1 cellular context compared by ENCODE assay signal in the genomic region with DNA sequence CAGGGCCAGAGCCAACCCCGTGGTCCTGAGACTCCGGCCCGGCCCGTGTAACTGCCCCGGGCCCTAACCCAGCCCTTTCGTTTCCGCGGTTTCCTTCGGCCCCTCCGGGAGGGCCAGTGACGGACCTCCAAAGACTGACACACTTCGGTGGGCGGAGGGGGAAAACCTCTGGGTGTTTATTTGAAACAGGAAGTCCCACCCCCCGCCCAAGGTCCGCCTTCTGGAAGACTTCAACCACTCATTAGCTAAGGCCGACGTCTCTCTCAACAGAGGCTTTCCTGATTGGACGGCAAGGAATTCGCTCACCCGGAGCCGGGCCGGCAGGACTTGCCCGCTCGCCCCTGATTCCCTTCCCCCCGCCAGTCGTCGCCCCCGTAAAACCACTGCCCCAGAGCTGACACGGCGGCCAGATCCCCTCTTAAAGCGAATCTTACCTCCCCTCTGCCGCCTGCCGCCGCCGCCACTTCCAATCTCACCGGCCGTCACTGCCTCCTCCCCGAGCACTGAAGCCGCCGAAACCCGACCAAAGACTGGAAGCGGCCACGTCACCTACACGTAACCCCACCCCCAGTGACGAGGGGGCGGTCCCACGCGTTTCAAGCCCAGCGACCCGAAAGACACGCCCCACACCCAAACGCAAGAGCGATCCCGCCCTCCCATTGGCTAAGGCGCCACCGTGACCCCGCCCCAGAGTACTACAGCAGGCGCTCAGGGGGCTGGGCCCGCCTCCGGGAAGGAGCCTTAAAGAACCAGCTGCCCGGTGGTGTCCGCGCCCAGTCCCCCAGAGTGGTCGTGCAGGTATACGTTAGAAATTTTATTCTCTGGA.
A peak's percentile ranks its signal among the peaks of the same experiment; 100 is the strongest.
TF ChIP-seq lines count a peak whose summit lies in the region.

A gene with protein sequence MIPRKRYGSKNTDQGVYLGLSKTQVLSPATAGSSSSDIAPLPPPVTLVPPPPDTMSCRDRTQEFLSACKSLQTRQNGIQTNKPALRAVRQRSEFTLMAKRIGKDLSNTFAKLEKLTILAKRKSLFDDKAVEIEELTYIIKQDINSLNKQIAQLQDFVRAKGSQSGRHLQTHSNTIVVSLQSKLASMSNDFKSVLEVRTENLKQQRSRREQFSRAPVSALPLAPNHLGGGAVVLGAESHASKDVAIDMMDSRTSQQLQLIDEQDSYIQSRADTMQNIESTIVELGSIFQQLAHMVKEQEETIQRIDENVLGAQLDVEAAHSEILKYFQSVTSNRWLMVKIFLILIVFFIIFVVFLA (minus strand): TSS at position 532 of the 826 bp plus-strand sequence. CDS start 808 bp downstream, outside the sequence.

TF ChIP-seq in HepG2, 621 proteins besides CTCF, POLR2A, EP300 and RAD21 (continued from another document and continues in another):
- TF ChIP-seq, protein P1, sequence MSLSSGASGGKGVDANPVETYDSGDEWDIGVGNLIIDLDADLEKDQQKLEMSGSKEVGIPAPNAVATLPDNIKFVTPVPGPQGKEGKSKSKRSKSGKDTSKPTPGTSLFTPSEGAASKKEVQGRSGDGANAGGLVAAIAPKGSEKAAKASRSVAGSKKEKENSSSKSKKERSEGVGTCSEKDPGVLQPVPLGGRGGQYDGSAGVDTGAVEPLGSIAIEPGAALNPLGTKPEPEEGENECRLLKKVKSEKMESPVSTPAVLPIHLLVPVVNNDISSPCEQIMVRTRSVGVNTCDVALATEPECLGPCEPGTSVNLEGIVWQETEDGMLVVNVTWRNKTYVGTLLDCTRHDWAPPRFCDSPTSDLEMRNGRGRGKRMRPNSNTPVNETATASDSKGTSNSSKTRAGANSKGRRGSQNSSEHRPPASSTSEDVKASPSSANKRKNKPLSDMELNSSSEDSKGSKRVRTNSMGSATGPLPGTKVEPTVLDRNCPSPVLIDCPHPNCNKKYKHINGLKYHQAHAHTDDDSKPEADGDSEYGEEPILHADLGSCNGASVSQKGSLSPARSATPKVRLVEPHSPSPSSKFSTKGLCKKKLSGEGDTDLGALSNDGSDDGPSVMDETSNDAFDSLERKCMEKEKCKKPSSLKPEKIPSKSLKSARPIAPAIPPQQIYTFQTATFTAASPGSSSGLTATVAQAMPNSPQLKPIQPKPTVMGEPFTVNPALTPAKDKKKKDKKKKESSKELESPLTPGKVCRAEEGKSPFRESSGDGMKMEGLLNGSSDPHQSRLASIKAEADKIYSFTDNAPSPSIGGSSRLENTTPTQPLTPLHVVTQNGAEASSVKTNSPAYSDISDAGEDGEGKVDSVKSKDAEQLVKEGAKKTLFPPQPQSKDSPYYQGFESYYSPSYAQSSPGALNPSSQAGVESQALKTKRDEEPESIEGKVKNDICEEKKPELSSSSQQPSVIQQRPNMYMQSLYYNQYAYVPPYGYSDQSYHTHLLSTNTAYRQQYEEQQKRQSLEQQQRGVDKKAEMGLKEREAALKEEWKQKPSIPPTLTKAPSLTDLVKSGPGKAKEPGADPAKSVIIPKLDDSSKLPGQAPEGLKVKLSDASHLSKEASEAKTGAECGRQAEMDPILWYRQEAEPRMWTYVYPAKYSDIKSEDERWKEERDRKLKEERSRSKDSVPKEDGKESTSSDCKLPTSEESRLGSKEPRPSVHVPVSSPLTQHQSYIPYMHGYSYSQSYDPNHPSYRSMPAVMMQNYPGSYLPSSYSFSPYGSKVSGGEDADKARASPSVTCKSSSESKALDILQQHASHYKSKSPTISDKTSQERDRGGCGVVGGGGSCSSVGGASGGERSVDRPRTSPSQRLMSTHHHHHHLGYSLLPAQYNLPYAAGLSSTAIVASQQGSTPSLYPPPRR (CRISPR knock-in tag; IDR thresholded peaks at IDR 0.05; ENCODE audit: borderline replicate concordance) = peak; percentile 35
- TF ChIP-seq ZNF256 (CRISPR knock-in tag; conservative IDR thresholded peaks at IDR 0.05) (no peak), NFE2L1 (CRISPR knock-in tag; IDR thresholded peaks at IDR 0.05; ENCODE audit: borderline replicate concordance) (no peak), ZSCAN22 (CRISPR knock-in tag; IDR thresholded peaks at IDR 0.05) (no peak), HCFC1 (IDR thresholded peaks at IDR 0.05; ENCODE audit: low read depth, low read length) (no peak), ELF1 (CRISPR knock-in tag; IDR thresholded peaks at IDR 0.05) (peak; percentile 62), SAP130 (CRISPR knock-in tag; IDR thresholded peaks at IDR 0.05; ENCODE audit: low read depth) (peak; percentile 80), ZNF558 (CRISPR knock-in tag; IDR thresholded peaks at IDR 0.05; ENCODE audit: borderline replicate concordance) (peak; percentile 86; the same call in 1 of the 2 replicates), KLF11 (CRISPR knock-in tag; IDR thresholded peaks at IDR 0.05) (no peak; the same call in none of the 2 replicates), ZNF775 (CRISPR knock-in tag; IDR thresholded peaks at IDR 0.05; ENCODE audit: borderline replicate concordance) (peak; percentile 88; the same call in 1 of the 2 replicates), ZNF333 (CRISPR knock-in tag; IDR thresholded peaks at IDR 0.05; ENCODE audit: borderline replicate concordance) (0 out of 2 replicates have a peak, but pooled peaks have one; percentile 81), ESRRA (CRISPR knock-in tag; IDR thresholded peaks at IDR 0.05; ENCODE audit: low read depth) (no peak), ZSCAN25 (CRISPR knock-in tag; IDR thresholded peaks at IDR 0.05) (peak; percentile 29; the same call in 1 of the 2 replicates), HIVEP1 (CRISPR knock-in tag; IDR thresholded peaks at IDR 0.05) (peak; percentile 80), ZNF703 (CRISPR knock-in tag; IDR thresholded peaks at IDR 0.05; ENCODE audit: borderline replicate concordance) (no peak)
- TF ChIP-seq, protein P2, sequence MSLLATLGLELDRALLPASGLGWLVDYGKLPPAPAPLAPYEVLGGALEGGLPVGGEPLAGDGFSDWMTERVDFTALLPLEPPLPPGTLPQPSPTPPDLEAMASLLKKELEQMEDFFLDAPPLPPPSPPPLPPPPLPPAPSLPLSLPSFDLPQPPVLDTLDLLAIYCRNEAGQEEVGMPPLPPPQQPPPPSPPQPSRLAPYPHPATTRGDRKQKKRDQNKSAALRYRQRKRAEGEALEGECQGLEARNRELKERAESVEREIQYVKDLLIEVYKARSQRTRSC (CRISPR knock-in tag; IDR thresholded peaks at IDR 0.05; ENCODE audit: low read depth) = peak; percentile 75; the same call in 1 of the 2 replicates
- TF ChIP-seq, protein P3, sequence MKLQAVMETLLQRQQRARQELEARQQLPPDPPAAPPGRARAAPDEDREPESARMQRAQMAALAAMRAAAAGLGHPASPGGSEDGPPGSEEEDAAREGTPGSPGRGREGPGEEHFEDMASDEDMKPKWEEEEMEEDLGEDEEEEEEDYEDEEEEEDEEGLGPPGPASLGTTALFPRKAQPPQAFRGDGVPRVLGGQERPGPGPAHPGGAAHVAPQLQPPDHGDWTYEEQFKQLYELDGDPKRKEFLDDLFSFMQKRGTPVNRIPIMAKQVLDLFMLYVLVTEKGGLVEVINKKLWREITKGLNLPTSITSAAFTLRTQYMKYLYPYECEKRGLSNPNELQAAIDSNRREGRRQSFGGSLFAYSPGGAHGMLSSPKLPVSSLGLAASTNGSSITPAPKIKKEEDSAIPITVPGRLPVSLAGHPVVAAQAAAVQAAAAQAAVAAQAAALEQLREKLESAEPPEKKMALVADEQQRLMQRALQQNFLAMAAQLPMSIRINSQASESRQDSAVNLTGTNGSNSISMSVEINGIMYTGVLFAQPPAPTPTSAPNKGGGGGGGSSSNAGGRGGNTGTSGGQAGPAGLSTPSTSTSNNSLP (IDR thresholded peaks at IDR 0.05; ENCODE audit: low read depth, low read length) = no peak; the same call in 1 of the 2 replicates
- TF ChIP-seq, protein P4, sequence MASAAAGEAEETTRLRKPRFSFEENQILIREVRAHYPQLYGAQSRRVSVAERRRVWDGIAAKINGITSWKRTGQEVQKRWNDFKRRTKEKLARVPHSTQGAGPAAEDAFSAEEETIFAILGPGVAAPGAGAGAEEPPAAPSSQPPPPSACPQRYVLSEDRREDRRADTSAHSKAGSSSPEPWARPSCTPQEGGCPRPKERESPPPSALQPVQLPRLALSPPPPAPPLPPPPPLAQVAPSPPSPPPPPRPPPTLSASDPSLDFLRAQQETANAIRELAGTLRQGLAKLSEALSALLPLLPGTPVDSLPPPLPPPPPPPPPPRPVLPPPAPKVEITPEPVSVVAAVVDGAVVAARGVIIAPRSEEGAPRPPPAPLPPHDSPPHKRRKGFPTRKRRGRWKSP (CRISPR knock-in tag; IDR thresholded peaks at IDR 0.05) = peak; percentile 44; the same call in 1 of the 2 replicates
- TF ChIP-seq, protein P5, sequence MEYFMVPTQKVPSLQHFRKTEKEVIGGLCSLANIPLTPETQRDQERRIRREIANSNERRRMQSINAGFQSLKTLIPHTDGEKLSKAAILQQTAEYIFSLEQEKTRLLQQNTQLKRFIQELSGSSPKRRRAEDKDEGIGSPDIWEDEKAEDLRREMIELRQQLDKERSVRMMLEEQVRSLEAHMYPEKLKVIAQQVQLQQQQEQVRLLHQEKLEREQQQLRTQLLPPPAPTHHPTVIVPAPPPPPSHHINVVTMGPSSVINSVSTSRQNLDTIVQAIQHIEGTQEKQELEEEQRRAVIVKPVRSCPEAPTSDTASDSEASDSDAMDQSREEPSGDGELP (IDR thresholded peaks at IDR 0.05; ENCODE audit: borderline replicate concordance, low read depth) = peak; percentile 57; the same call in 1 of the 2 replicates
- TF ChIP-seq, protein P6, sequence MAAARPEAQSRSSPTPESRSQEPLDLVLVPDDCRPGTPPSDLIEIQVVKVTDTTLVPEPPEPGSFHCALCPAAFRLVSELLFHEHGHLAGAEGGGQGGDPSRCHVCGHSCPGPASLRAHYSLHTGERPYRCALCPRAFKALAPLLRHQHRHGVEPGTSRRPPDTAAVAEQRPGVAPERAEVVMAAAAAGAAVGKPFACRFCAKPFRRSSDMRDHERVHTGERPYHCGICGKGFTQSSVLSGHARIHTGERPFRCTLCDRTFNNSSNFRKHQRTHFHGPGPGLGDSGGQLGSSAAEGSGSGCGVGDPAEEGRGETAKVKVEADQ (CRISPR knock-in tag; IDR thresholded peaks at IDR 0.05; ENCODE audit: borderline replicate concordance) = peak; percentile 87
- TF ChIP-seq, protein P7, sequence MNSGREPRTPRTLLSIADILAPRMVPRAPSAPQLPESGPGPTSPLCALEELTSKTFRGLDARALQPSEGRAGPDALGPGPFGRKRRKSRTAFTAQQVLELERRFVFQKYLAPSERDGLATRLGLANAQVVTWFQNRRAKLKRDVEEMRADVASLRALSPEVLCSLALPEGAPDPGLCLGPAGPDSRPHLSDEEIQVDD (CRISPR knock-in tag; IDR thresholded peaks at IDR 0.05; ENCODE audit: borderline replicate concordance) = no peak
- TF ChIP-seq, protein P8, sequence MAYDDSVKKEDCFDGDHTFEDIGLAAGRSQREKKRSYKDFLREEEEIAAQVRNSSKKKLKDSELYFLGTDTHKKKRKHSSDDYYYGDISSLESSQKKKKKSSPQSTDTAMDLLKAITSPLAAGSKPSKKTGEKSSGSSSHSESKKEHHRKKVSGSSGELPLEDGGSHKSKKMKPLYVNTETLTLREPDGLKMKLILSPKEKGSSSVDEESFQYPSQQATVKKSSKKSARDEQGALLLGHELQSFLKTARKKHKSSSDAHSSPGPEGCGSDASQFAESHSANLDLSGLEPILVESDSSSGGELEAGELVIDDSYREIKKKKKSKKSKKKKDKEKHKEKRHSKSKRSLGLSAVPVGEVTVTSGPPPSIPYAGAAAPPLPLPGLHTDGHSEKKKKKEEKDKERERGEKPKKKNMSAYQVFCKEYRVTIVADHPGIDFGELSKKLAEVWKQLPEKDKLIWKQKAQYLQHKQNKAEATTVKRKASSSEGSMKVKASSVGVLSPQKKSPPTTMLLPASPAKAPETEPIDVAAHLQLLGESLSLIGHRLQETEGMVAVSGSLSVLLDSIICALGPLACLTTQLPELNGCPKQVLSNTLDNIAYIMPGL (CRISPR knock-in tag; IDR thresholded peaks at IDR 0.05; ENCODE audit: borderline replicate concordance in 1 of 2, low read depth in 1 of 2) = peak; percentile 46 to 63; a peak in 3 of 4 replicates
- TF ChIP-seq, protein P9, sequence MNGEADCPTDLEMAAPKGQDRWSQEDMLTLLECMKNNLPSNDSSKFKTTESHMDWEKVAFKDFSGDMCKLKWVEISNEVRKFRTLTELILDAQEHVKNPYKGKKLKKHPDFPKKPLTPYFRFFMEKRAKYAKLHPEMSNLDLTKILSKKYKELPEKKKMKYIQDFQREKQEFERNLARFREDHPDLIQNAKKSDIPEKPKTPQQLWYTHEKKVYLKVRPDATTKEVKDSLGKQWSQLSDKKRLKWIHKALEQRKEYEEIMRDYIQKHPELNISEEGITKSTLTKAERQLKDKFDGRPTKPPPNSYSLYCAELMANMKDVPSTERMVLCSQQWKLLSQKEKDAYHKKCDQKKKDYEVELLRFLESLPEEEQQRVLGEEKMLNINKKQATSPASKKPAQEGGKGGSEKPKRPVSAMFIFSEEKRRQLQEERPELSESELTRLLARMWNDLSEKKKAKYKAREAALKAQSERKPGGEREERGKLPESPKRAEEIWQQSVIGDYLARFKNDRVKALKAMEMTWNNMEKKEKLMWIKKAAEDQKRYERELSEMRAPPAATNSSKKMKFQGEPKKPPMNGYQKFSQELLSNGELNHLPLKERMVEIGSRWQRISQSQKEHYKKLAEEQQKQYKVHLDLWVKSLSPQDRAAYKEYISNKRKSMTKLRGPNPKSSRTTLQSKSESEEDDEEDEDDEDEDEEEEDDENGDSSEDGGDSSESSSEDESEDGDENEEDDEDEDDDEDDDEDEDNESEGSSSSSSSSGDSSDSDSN (CRISPR knock-in tag; IDR thresholded peaks at IDR 0.05) = peak; percentile 50
- TF ChIP-seq, protein P10, sequence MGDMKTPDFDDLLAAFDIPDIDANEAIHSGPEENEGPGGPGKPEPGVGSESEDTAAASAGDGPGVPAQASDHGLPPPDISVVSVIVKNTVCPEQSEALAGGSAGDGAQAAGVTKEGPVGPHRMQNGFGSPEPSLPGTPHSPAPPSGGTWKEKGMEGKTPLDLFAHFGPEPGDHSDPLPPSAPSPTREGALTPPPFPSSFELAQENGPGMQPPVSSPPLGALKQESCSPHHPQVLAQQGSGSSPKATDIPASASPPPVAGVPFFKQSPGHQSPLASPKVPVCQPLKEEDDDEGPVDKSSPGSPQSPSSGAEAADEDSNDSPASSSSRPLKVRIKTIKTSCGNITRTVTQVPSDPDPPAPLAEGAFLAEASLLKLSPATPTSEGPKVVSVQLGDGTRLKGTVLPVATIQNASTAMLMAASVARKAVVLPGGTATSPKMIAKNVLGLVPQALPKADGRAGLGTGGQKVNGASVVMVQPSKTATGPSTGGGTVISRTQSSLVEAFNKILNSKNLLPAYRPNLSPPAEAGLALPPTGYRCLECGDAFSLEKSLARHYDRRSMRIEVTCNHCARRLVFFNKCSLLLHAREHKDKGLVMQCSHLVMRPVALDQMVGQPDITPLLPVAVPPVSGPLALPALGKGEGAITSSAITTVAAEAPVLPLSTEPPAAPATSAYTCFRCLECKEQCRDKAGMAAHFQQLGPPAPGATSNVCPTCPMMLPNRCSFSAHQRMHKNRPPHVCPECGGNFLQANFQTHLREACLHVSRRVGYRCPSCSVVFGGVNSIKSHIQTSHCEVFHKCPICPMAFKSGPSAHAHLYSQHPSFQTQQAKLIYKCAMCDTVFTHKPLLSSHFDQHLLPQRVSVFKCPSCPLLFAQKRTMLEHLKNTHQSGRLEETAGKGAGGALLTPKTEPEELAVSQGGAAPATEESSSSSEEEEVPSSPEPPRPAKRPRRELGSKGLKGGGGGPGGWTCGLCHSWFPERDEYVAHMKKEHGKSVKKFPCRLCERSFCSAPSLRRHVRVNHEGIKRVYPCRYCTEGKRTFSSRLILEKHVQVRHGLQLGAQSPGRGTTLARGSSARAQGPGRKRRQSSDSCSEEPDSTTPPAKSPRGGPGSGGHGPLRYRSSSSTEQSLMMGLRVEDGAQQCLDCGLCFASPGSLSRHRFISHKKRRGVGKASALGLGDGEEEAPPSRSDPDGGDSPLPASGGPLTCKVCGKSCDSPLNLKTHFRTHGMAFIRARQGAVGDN (CRISPR knock-in tag; IDR thresholded peaks at IDR 0.05) = peak; percentile 60
- TF ChIP-seq, protein P11, sequence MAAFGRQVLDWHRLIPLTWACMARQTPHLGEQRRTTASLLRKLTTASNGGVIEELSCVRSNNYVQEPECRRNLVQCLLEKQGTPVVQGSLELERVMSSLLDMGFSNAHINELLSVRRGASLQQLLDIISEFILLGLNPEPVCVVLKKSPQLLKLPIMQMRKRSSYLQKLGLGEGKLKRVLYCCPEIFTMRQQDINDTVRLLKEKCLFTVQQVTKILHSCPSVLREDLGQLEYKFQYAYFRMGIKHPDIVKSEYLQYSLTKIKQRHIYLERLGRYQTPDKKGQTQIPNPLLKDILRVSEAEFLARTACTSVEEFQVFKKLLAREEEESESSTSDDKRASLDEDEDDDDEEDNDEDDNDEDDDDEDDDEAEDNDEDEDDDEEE (CRISPR knock-in tag; IDR thresholded peaks at IDR 0.05) = no peak; the same call in 1 of the 2 replicates
